8 cellular contexts compared by ENCODE assay signal in the genomic region with DNA sequence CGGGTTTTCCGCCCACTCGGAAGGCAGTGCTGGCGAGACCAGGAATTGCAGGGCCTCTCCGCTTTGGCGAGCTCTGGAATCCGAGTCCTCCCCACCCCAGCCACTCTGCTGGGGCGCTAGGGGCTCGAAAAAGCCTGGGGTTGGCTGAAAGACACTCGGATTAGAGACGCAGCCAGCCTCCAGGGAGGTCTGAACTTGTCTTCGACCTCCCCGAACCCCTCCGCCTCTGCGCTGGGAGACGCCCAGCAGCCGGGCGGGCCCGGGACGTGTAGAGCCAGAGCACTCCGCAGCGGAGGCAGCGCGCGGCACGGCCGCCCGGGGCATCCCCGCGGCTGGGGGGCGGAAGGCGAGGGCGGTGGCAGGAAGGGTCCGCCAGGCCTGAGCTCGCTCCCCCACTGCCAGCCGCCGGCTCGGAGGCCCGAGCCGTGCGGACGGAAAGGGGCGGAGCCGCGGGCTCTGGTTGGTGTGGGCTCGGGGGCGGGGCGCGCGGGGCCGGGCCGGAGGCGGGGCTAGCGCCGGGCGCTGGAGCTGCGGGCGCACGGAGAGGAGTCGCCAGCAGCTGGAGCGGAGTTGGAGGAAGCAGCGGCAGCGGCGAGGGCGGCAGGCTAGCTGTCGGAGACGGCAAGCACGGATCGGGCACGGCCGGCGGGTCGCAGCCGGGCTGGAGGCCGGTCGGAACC. TPM values are rescaled to one million over a fixed set of nuclear protein-coding genes. Genes with fewer than 3 reads are reported as not detected.
DNase-seq lines count a peak whose midpoint lies in the region; ATAC-seq and TF ChIP-seq lines count a peak whose summit lies in the region.

A gene (plus strand): TSS at position 549 of the 680 bp plus-strand sequence. CDS start 10,920 bp downstream, outside the sequence.

- H3K27ac Mint-ChIP-seq in activated naive CD8-positive, alpha-beta T cell: peak within 1 kb of the TSS; percentile 91
- H3K27ac Mint-ChIP-seq in glutamatergic neuron (ENCODE audit: unreplicated experiment) (peak within 1 kb of the TSS; percentile 73), osteocyte (ENCODE audit: unreplicated experiment) (peak within 1 kb of the TSS; percentile 94)

- H3K36me3 Mint-ChIP-seq in activated naive CD8-positive, alpha-beta T cell: peaks cover 4% of the 10 kb centered on the region
- peaks cover 14% of the 10 kb centered on the region for H3K36me3 Mint-ChIP-seq in glutamatergic neuron (ENCODE audit: unreplicated experiment)
- no peaks in the 10 kb centered on the region for H3K36me3 Mint-ChIP-seq in osteocyte (ENCODE audit: unreplicated experiment)

- H3K27me3 ChIP-seq in thoracic aorta (replicated peaks; ENCODE audit: insufficient read depth): no peaks in the 10 kb centered on the region

- H3K4me3 Mint-ChIP-seq in activated naive CD8-positive, alpha-beta T cell: peak within 1 kb of the TSS; percentile 91
- H3K4me3 Mint-ChIP-seq in glutamatergic neuron (ENCODE audit: unreplicated experiment) (peak within 1 kb of the TSS; percentile 93), osteocyte (ENCODE audit: unreplicated experiment) (peak within 1 kb of the TSS; percentile 83)

- DNase-seq in NCI-H1105 treated with DMSO at 0.1 percent for 48 hours (lab: John Stamatoyannopoulos, UW): peak; percentile 83
- peak; percentile 91 for DNase-seq in SKM-1 treated with dmso at 0.1 percent for 144 hours (lab: John Stamatoyannopoulos, UW; ENCODE audit: unreplicated experiment)
- DNase-seq in glutamatergic neuron: peak; percentile 96
- DNase-seq in osteocyte (ENCODE audit: extremely low spot score, unreplicated experiment): peak; percentile 99
- DNase-seq in thoracic aorta (ENCODE audit: low spot score): peak; percentile 66

- peaks cover 47% of the 10 kb centered on the region for H3K4me1 Mint-ChIP-seq in activated naive CD8-positive, alpha-beta T cell (ENCODE audit: low read depth)
- peaks cover 8% of the 10 kb centered on the region for H3K4me1 Mint-ChIP-seq in glutamatergic neuron (ENCODE audit: low read depth, unreplicated experiment)
- H3K4me1 Mint-ChIP-seq in osteocyte (ENCODE audit: unreplicated experiment): peaks cover 34% of the 10 kb centered on the region

- TF ChIP-seq CTCF in GM12873 (IDR thresholded peaks at IDR 0.05; ENCODE audit: insufficient read depth, low read depth, low read length, missing control alignments) (peak; percentile 45), glutamatergic neuron (IDR thresholded peaks at IDR 0.05; ENCODE audit: partially characterized antibody, unreplicated experiment) (peak; percentile 4), osteocyte (IDR thresholded peaks at IDR 0.05) (peak; percentile 52), thoracic aorta (IDR thresholded peaks at IDR 0.05) (peak; percentile 71)

- peak within 1 kb of the TSS; percentile 97 to 98 for H3K27ac ChIP-seq in thoracic aorta

- no peaks in the 10 kb centered on the region for H3K27me3 Mint-ChIP-seq in activated naive CD8-positive, alpha-beta T cell
- H3K27me3 Mint-ChIP-seq in glutamatergic neuron (ENCODE audit: unreplicated experiment) (peaks cover 6% of the 10 kb centered on the region), osteocyte (ENCODE audit: unreplicated experiment) (no peaks in the 10 kb centered on the region)

- no peaks in the 10 kb centered on the region for H3K9me3 Mint-ChIP-seq in activated naive CD8-positive, alpha-beta T cell (ENCODE audit: low read depth)
- H3K9me3 Mint-ChIP-seq in glutamatergic neuron (ENCODE audit: unreplicated experiment): peaks cover 15% of the 10 kb centered on the region
- peaks cover 5% of the 10 kb centered on the region for H3K9me3 Mint-ChIP-seq in osteocyte (ENCODE audit: unreplicated experiment)

- H3K4me3 ChIP-seq in thoracic aorta: peak within 1 kb of the TSS; percentile 96

- ATAC-seq in HG02759 (IDR thresholded peaks at IDR 0.05; ENCODE audit: unreplicated experiment) (peak; percentile 81), thoracic aorta (ENCODE audit: insufficient number of reproducible peaks, low FRiP score, low read depth) (peak; percentile 86)

- peaks cover 24 to 31% of the 10 kb centered on the region in 2 donors for H3K4me1 ChIP-seq in thoracic aorta (ENCODE audit: control insufficient read depth in 1 of 2, low read depth in 2 of 2)

- peaks cover under 1% of the 10 kb centered on the region for H3K36me3 ChIP-seq in thoracic aorta

- H3K9me3 ChIP-seq in thoracic aorta: no peaks in the 10 kb centered on the region

RNA-seq across cellular contexts. Expression of the gene that starts here (rescaled TPM):
- total RNA-seq in glutamatergic neuron (ENCODE audit: unreplicated experiment) (49.4 TPM), osteocyte (27.4 and 29.2 TPM in 2 replicates), thoracic aorta (10 to 100 TPM; 81.8 to 91.5 TPM)

Comparison
In these comparisons a context has a peak if more than half of its experiments do, and no peak if none do; other contexts are left out.
1. Peak in every context shown above with its lines: DNase-seq, ATAC-seq, H3K4me3 ChIP-seq and H3K27ac ChIP-seq.
2. CTCF ChIP-seq: peak in every context shown above with its lines; median percentile 71 in thoracic aorta; 52 in osteocyte; 45 in GM12873; 4 in glutamatergic neuron.